9 cellular contexts compared by ENCODE assay signal in genomic region chr16:10879681-10880589, GRCh38. TPM values are rescaled to one million over a fixed set of nuclear protein-coding genes. Genes with fewer than 3 reads are reported as not detected.
A peak's percentile ranks its signal among the peaks of the same experiment; 100 is the strongest.
DNase-seq lines count a peak whose midpoint lies in the region; ATAC-seq and TF ChIP-seq lines count a peak whose summit lies in the region.
"Had no signal": no experiment of that assay in that cellular context is flagged by ENCODE, and none has a peak within 500 bp of the region (broad histone marks: within the 10 kb centered on the region; RNA-seq: fewer than 3 reads in every experiment).

No MANE protein-coding gene starts in this region.

- peak overlapping the region; percentile 84 for H3K9ac ChIP-seq in OCI-LY1 (ENCODE audit: low read length)

- H3K27me3 ChIP-seq in OCI-LY1 (ENCODE audit: insufficient read depth, low read length) (no peaks in the 10 kb centered on the region), right atrium auricular region (no peaks in the 10 kb centered on the region)

- TF ChIP-seq CTCF in GM12875 (IDR thresholded peaks at IDR 0.05; ENCODE audit: borderline replicate concordance, insufficient read depth, low read depth, low read length) = no peak
- peak; percentile 17; the same call in 1 of the 2 replicates for TF ChIP-seq CTCF in OCI-LY1 (IDR thresholded peaks at IDR 0.05; ENCODE audit: low read length)
- no peak for TF ChIP-seq CTCF in right atrium auricular region (IDR thresholded peaks at IDR 0.05)

- H3K9me3 ChIP-seq in OCI-LY1 (ENCODE audit: low read length) (no peaks in the 10 kb centered on the region), right atrium auricular region (no peaks in the 10 kb centered on the region)

- no peak overlapping the region for H2AFZ ChIP-seq in OCI-LY1 (ENCODE audit: low read length)

- H3K4me1 ChIP-seq in OCI-LY1 (ENCODE audit: insufficient read depth, low read length, severe bottlenecking) = peaks cover 77% of the 10 kb centered on the region
- peaks cover 0 to 19% of the 10 kb centered on the region in 2 donors for H3K4me1 ChIP-seq in right atrium auricular region

- peaks cover 19% of the 10 kb centered on the region; the same call in 1 of the 2 replicates for H3K36me3 ChIP-seq in OCI-LY1 (ENCODE audit: insufficient read depth, low read length)
- no peaks in the 10 kb centered on the region for H3K36me3 ChIP-seq in right atrium auricular region

- DNase-seq in right atrium auricular region (ENCODE audit: low spot score) = no peak
- DNase-seq in kidney glomerular epithelial cell (lab: John Stamatoyannopoulos, UW) = no peak
- DNase-seq in SHP77 treated with DMSO at 0.1 percent for 48 hours (lab: John Stamatoyannopoulos, UW) = no peak
- DNase-seq: foreskin melanocyte had no signal

- ATAC-seq in HG03520 (IDR thresholded peaks at IDR 0.05; ENCODE audit: unreplicated experiment) (no peak), HG03175 (IDR thresholded peaks at IDR 0.05; ENCODE audit: unreplicated experiment) (no peak)

- no peaks in the 10 kb centered on the region for H4K20me1 ChIP-seq in OCI-LY1 (ENCODE audit: insufficient read depth, low read length)

- no peaks in the 10 kb centered on the region for H3K9me2 ChIP-seq in OCI-LY1 (ENCODE audit: low read depth, low read length)

- H3K27ac ChIP-seq in OCI-LY1 (ENCODE audit: low read depth, low read length, poor library complexity, severe bottlenecking) = peak overlapping the region; percentile 89
- peak overlapping the region; percentile 30 to 59 for H3K27ac ChIP-seq in right atrium auricular region
- peak overlapping the region in 20 of 21 experiments; percentile 15 to 91 (median 73) for H3K27ac ChIP-seq in skin epidermis

- peaks cover 33% of the 10 kb centered on the region for H3K79me2 ChIP-seq in OCI-LY1 (ENCODE audit: insufficient read depth, low read length)

- no peaks in the 10 kb centered on the region; the same call in 1 of the 2 replicates for H3F3A ChIP-seq in OCI-LY1 (ENCODE audit: insufficient read depth, low read length)

- H3K4me2 ChIP-seq in OCI-LY1 (ENCODE audit: low read length) = peak overlapping the region; percentile 98

- H3K4me3 ChIP-seq in GM12875 (ENCODE audit: low read depth, low read length) (peak overlapping the region; percentile 84), OCI-LY1 (ENCODE audit: low read depth, low read length, poor library complexity, severe bottlenecking) (peak overlapping the region; percentile 77), right atrium auricular region (peak overlapping the region; percentile 39 to 59), skin epidermis (peak overlapping the region; percentile 42 to 61 (median 49))

RNA-seq across cellular contexts. Expression of gene CIITA, which starts 2.9 kb away (rescaled TPM):
- total RNA-seq in right atrium auricular region = 1 to 10 TPM; 3.2 to 3.4 TPM
